In the genomic region with DNA sequence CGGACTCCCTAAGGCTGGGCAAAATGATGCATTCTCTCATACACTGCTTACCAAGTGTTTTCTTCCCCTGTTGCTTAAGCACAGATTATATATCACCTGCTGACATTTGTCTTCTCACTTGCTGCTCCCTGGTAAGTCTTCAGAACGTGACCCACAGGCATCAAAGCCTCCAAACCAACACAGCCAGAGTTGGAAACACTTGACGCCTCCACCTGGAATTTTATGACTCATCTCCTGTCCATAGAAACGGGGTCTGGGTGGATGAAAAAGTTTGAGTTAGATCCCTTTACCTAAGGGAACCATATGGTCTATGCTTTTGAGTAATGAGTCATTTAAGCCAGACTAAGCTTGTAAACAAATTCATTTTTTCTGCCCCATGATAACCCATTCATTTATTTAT, we compare ENCODE assay signal across 25 cellular contexts.
DNase-seq lines count a peak whose midpoint lies in the region; ATAC-seq and TF ChIP-seq lines count a peak whose summit lies in the region.
"Had no signal": no experiment of that assay in that cellular context is flagged by ENCODE, and none has a peak within 500 bp of the region (broad histone marks: within the 10 kb centered on the region; RNA-seq: fewer than 3 reads in every experiment).

No MANE protein-coding gene starts in this region.

- H3K36me3 ChIP-seq in PC-3 (ENCODE audit: low read depth, low read length) = no peaks in the 10 kb centered on the region

- no peak for TF ChIP-seq CTCF in PC-3 (conservative IDR thresholded peaks at IDR 0.05; ENCODE audit: low read depth, low read length)
- no peak for TF ChIP-seq CTCF in fibroblast of mammary gland (conservative IDR thresholded peaks at IDR 0.05; ENCODE audit: control insufficient read depth, insufficient read depth, low read depth, low read length)

- H3K9me3 ChIP-seq in PC-3 (ENCODE audit: low read length) = no peaks in the 10 kb centered on the region

- H3K36me3 Mint-ChIP-seq in activated T-cell treated with anti-CD3 and anti-CD28 coated beads, Interleukin-2, amount 50 U/mL, for 4 hours (ENCODE audit: insufficient read depth) = no peaks in the 10 kb centered on the region
- H3K36me3 Mint-ChIP-seq: CD14-positive monocyte, type B pancreatic cell had no signal

- no peak overlapping the region for H3K4me3 Mint-ChIP-seq in activated T-cell treated with anti-CD3 and anti-CD28 coated beads, Interleukin-2, amount 50 U/mL, for 4 hours
- H3K4me3 Mint-ChIP-seq: activated CD4-positive, alpha-beta memory T cell treated with anti-CD3 and anti-CD28 coated beads, Interleukin-2, amount 10 ng/mL, durations not matched to agents 7 days and 5 days; activated T-cell treated with anti-CD3 and anti-CD28 coated beads, Interleukin-2, amount 50 U/mL, for 24 hours; CD14-positive monocyte; IgD-negative memory B cell; stimulated activated naive CD8-positive, alpha-beta T cell treated with anti-CD3 and anti-CD28 coated beads, Interleukin-15, Interleukin-2, amounts not matched to agents 100 ng/mL and 50 ng/mL, for 24 hours; T-helper 17 cell; type B pancreatic cell had no signal

- no peaks in the 10 kb centered on the region for H3K27me3 ChIP-seq in PC-3 (ENCODE audit: low read length)

- H3K27ac ChIP-seq in PC-3 (ENCODE audit: low read length) = no peak overlapping the region

- POLR2A ChIA-PET in PC-3 (lab: Charles Lee; ENCODE audit: unreplicated experiment) = no interaction called here

- H4K20me1 ChIP-seq in PC-3 (ENCODE audit: low read length) = no peaks in the 10 kb centered on the region

- H3K9me3 Mint-ChIP-seq in activated T-cell treated with anti-CD3 and anti-CD28 coated beads, Interleukin-2, amount 50 U/mL, for 4 hours = peaks cover 9% of the 10 kb centered on the region

- H3K9me2 ChIP-seq in PC-3 (replicated peaks; ENCODE audit: low read length) = no peaks in the 10 kb centered on the region

- intact Hi-C loops in PC-3 (cut with micrococcal nuclease) = no loop called here

- H3K4me1 Mint-ChIP-seq in activated T-cell treated with anti-CD3 and anti-CD28 coated beads, Interleukin-2, amount 50 U/mL, for 4 hours (ENCODE audit: low read depth) = no peaks in the 10 kb centered on the region
- H3K4me1 Mint-ChIP-seq: activated CD4-positive, alpha-beta memory T cell treated with anti-CD3 and anti-CD28 coated beads, Interleukin-2, amount 10 ng/mL, durations not matched to agents 7 days and 5 days; CD14-positive monocyte; IgD-negative memory B cell; T-helper 17 cell had no signal

- ATAC-seq in PC-3 = no peak
- ATAC-seq in GM18858 (IDR thresholded peaks at IDR 0.05; ENCODE audit: unreplicated experiment) = no peak
- ATAC-seq in activated T-cell treated with anti-CD3 and anti-CD28 coated beads, Interleukin-2, amount 50 U/mL, for 4 hours = no peak
- ATAC-seq: T-helper 17 cell had no signal

- peaks cover 12% of the 10 kb centered on the region for H3K27me3 Mint-ChIP-seq in activated T-cell treated with anti-CD3 and anti-CD28 coated beads, Interleukin-2, amount 50 U/mL, for 4 hours (ENCODE audit: low read depth)
- H3K27me3 Mint-ChIP-seq: activated CD4-positive, alpha-beta memory T cell treated with anti-CD3 and anti-CD28 coated beads, Interleukin-2, amount 10 ng/mL, durations not matched to agents 7 days and 5 days; stimulated activated naive CD8-positive, alpha-beta T cell treated with anti-CD3 and anti-CD28 coated beads, Interleukin-15, Interleukin-2, amounts not matched to agents 100 ng/mL and 50 ng/mL, for 24 hours; type B pancreatic cell had no signal

- BruUV-seq in PC-3 (replicated peaks; lab: Mats Ljungman, UMichigan) = no TSS peak

- CTCF ChIA-PET in PC-3 (lab: Charles Lee) = no interaction called here

- no peak overlapping the region for H2AFZ ChIP-seq in PC-3 (ENCODE audit: low read length)

- H3K79me2 ChIP-seq in PC-3 (ENCODE audit: low read length) = no peaks in the 10 kb centered on the region

- H3K9ac ChIP-seq in PC-3 (ENCODE audit: low read length) = no peak overlapping the region

- DNase-seq in NCI-H510A treated with DMSO at 0.1 percent for 48 hours (lab: John Stamatoyannopoulos, UW) = peak; percentile 3
- DNase-seq in NCI-H510A (lab: John Stamatoyannopoulos, UW) = no peak
- peak; percentile 73 for DNase-seq in PC-3
- DNase-seq in fibroblast of mammary gland (ENCODE audit: low read depth) = peak; percentile 2
- DNase-seq in activated T-cell treated with anti-CD3 and anti-CD28 coated beads, Interleukin-2, amount 50 U/mL, for 4 hours = no peak
- DNase-seq in NCI-H526 (lab: John Stamatoyannopoulos, UW) = no peak
- no peak for DNase-seq in OCI-M2 (lab: John Stamatoyannopoulos, UW; ENCODE audit: unreplicated experiment)
- DNase-seq: activated CD4-positive, alpha-beta memory T cell treated with anti-CD3 and anti-CD28 coated beads, Interleukin-2, amount 10 ng/mL, durations not matched to agents 7 days and 5 days; activated naive CD4-positive, alpha-beta T cell treated with anti-CD3 and anti-CD28 coated beads, Interleukin-2, amount 50 U/mL, for 16 hours; activated T-cell treated with anti-CD3 and anti-CD28 coated beads, Interleukin-2, amount 50 U/mL, for 24 hours; aorta; HCEC 1CT; hypothalamus; kidney glomerular epithelial cell; midbrain; NCI-H187 treated with DMSO at 0.1 percent for 48 hours; NCI-H446 treated with DMSO at 0.1 percent for 48 hours; SHP77; stimulated activated CD4-positive, alpha-beta T cell treated with anti-CD3 and anti-CD28 coated beads, Interleukin-2, amount 100 ng/mL, for 48 hours; T-helper 17 cell had no signal

- H3K4me3 ChIP-seq in PC-3 (ENCODE audit: low read length) (no peak overlapping the region), fibroblast of mammary gland (ENCODE audit: control insufficient read depth, low read depth, low read length) (no peak overlapping the region)

- H3K4me1 ChIP-seq in PC-3 (ENCODE audit: insufficient read depth, low read length) = peaks cover 10% of the 10 kb centered on the region; the same call in 1 of the 2 replicates

- H3K4me2 ChIP-seq in PC-3 (ENCODE audit: low read length) = no peak overlapping the region

- H3F3A ChIP-seq in PC-3 (ENCODE audit: low read length, unreplicated experiment) = no peaks in the 10 kb centered on the region

Comparison
In these comparisons a context has a peak if more than half of its experiments do, and no peak if none do; other contexts are left out.
1. DNase-seq: peak in NCI-H510A treated with DMSO at 0.1 percent for 48 hours (single experiment), PC-3 (single experiment) and fibroblast of mammary gland (single experiment); none in NCI-H510A (single experiment), activated T-cell treated with anti-CD3 and anti-CD28 coated beads, Interleukin-2, amount 50 U/mL, for 4 hours (single experiment), NCI-H526 (0 of 2) and OCI-M2 (single experiment).